Comparison of ENCODE assay signal across 8 cellular contexts in the genomic region with DNA sequence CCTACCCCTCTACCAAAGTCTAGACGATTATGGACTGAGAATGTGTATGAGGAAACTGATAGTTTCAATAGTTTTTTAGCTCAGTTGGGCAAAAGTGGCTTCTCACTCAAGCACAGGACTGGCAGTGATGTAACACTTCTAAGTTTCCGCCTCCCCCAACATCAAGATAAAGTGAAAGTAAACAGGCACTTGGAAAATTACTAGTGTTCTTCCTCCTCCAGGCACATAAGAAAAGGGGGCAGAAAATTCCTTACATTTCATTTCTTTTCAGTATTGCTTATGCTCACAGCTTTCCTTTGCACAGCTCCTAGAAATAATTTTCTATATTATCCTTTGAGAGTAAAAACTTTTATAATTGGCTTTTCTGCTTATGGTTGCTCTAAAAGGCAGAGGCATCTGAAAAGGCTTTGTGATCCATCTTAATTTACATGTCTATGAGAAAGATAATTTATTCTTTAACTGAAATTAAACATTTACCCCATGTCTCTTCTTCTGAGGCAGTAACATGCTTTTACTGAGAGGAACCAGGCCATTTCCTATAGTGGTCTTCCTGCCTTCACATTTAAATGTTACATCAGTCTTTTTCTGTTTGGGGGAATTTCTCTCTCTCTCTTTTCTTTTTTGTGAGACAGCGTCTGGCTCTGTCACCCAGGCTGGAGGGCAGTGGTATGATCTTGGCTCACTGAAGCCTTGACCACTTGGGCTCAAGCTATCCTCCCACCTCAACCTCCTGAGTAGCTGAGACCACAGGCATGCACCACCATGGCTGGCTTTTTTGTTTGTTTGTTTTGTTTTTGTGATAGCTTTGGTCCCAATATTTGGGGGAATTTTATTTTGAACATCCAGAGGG.
DNase-seq lines count a peak whose midpoint lies in the region; ATAC-seq, FAIRE-seq and TF ChIP-seq lines count a peak whose summit lies in the region.

No MANE protein-coding gene starts in this region.

- peak overlapping the region; percentile 89 for H2AFZ ChIP-seq in K562 (ENCODE audit: low read depth, low read length)

- H3K4me3 Mint-ChIP-seq in immature natural killer cell = peak overlapping the region; percentile 66 to 86 (median 82)

- TF ChIP-seq EP300 in K562 (IDR thresholded peaks at IDR 0.05; ENCODE audit: low read length) = peak; percentile 75

- intact Hi-C loops in K562 (cut with micrococcal nuclease) = loop anchor here (1.0 kb wide), 1 partner anchor 25 kb away; no protein-coding TSS in a partner anchor
- intact Hi-C loops in spleen (cut with DNase I; ENCODE audit: low total_unique reads) = loop anchor here (10.0 kb wide), 1 partner anchor 61 kb away; a partner anchor contains a TSS

- H3K4me2 ChIP-seq in K562 (ENCODE audit: insufficient read depth, low read length) = peak overlapping the region; percentile 62

- in situ Hi-C loops in K562 (cut with MboI) = loop anchor here (5.0 kb wide), 1 partner anchor 63 kb away; a partner anchor contains a TSS

- peaks cover 0 to 8% (median 5%) of the 10 kb centered on the region in 3 donors for H3K27me3 Mint-ChIP-seq in immature natural killer cell (ENCODE audit: low read depth in 3 of 3)

- no peaks in the 10 kb centered on the region for H3K27me3 ChIP-seq in K562 (ENCODE audit: control insufficient read depth in 2 of 2, insufficient read depth in 2 of 2, low read length in 2 of 2)
- H3K27me3 ChIP-seq in spleen (replicated peaks in 1 of 7) = no peaks in the 10 kb centered on the region

- peak overlapping the region; percentile 65 to 66; a peak in 3 of 4 replicates for H3K9ac ChIP-seq in K562 (ENCODE audit: insufficient read depth in 1 of 2, low read depth in 2 of 2, low read length in 2 of 2)

- WGBS in K562 (ENCODE audit: insufficient coverage, low coverage, missing lambda C conversion rate) = 0% methylated on average over 3 of the region's 3 CpGs
- WGBS in spleen, 5 donors = 0 to 2% (median 0%) methylated on average over 3 of the region's 3 CpGs

- no peaks in the 10 kb centered on the region for H4K20me1 ChIP-seq in K562 (replicated peaks; ENCODE audit: control insufficient read depth, insufficient read depth, low read length)

- no peaks in the 10 kb centered on the region for H3K36me3 ChIP-seq in K562 (ENCODE audit: control insufficient read depth, insufficient read depth, low read length)
- no peaks in the 10 kb centered on the region for H3K36me3 ChIP-seq in spleen

- peaks cover 0 to 1% (median 0%) of the 10 kb centered on the region in 3 donors for H3K36me3 Mint-ChIP-seq in immature natural killer cell

- H3K27ac ChIP-seq in K562 (ENCODE audit: extremely low read depth, low read depth, low read length) (peak overlapping the region; percentile 82), spleen (peak overlapping the region; percentile 87 to 97 (median 92))

- CTCF ChIA-PET in K562 (lab: Yijun Ruan, JAX; ENCODE audit: low intra/inter-chr PET ratio) = interaction anchor here (0.5 kb wide), 1 partner anchor 132 kb away, joined by 4 read pairs; no protein-coding TSS in a partner anchor

- ATAC-seq in GM19455 (IDR thresholded peaks at IDR 0.05; ENCODE audit: unreplicated experiment) (peak; percentile 83), HG03520 (IDR thresholded peaks at IDR 0.05; ENCODE audit: unreplicated experiment) (peak; percentile 73), K562 (peak; percentile 83)

- H3K4me1 ChIP-seq in K562 (replicated peaks in 1 of 2; ENCODE audit: control insufficient read depth in 2 of 2, insufficient read depth in 2 of 2, low read length in 2 of 2) (peaks cover 7 to 15% of the 10 kb centered on the region in 2 experiments; a peak in 4 of 5 replicates), spleen (peaks cover 12 to 49% (median 31%) of the 10 kb centered on the region in 6 donors)

- H3K4me3 ChIP-seq in K562 (no peak overlapping the region), spleen (peak overlapping the region in 6 of 8 donors; percentile 2 to 49 (median 18))

- H3K4me1 Mint-ChIP-seq in immature natural killer cell = peaks cover 25 to 26% of the 10 kb centered on the region in 2 donors

- 0 out of 4 replicates have a peak, but pooled peaks of 1 of the 2 experiments have one; percentile 5 for TF ChIP-seq RAD21 in K562 (CRISPR knock-in tag; conservative IDR thresholded peaks at IDR 0.05 in 1 of 2, IDR thresholded peaks at IDR 0.05 in 1 of 2)

- TF ChIP-seq POLR2A in K562 (conservative IDR thresholded peaks at IDR 0.05) = no peak
- no peak for TF ChIP-seq POLR2A in spleen (IDR thresholded peaks at IDR 0.05)

- peak; percentile 74 for FAIRE-seq in K562 (lab: Jason Lieb, UNC)

- no TSS peak for BruUV-seq in K562 (replicated peaks; lab: Mats Ljungman, UMichigan)

- no peak for TF ChIP-seq CTCF in K562 (IDR thresholded peaks at IDR 0.05 in 2 of 3, conservative IDR thresholded peaks at IDR 0.05 in 1 of 3; ENCODE audit: insufficient read depth in 2 of 3, low read depth in 1 of 3, low read length in 3 of 3)
- no peak for TF ChIP-seq CTCF in spleen (IDR thresholded peaks at IDR 0.05 in 8 of 11, conservative IDR thresholded peaks at IDR 0.05 in 3 of 11)

- H3K9me1 ChIP-seq in K562 (ENCODE audit: control insufficient read depth, insufficient read depth, low read length) = no peaks in the 10 kb centered on the region

- POLR2A ChIA-PET in K562 (lab: Yijun Ruan, JAX) = interaction anchor here (0.6 to 2.8 kb wide), 10 partner anchors 8 to 72 kb away, joined by 3 to 20 read pairs (median 5); a partner anchor contains a TSS

- H3K79me2 ChIP-seq in K562 (ENCODE audit: control insufficient read depth, insufficient read depth, low read length) = no peaks in the 10 kb centered on the region

- peak; percentile 24 for DNase-seq in DMS79 (lab: John Stamatoyannopoulos, UW)
- peak; percentile 65 for DNase-seq in SIG-M5 (lab: John Stamatoyannopoulos, UW)
- peak; percentile 44 to 81 (median 58) for DNase-seq in K562 (ENCODE audit: extremely low read depth in 1 of 4, low spot score in 3 of 4)
- DNase-seq in immature natural killer cell = peak; percentile 73 to 74 (median 74)
- DNase-seq in spleen = no peak
- no peak for DNase-seq in GOT3 (lab: John Stamatoyannopoulos, UW)

- H3K9me3 ChIP-seq in K562 (replicated peaks; ENCODE audit: control insufficient read depth, insufficient read depth, low read depth, low read length) (0 out of 2 replicates have a peak, but pooled peaks cover 2% of the 10 kb centered on the region), spleen (no peaks in the 10 kb centered on the region)

- H3K9me3 Mint-ChIP-seq in immature natural killer cell = no peaks in the 10 kb centered on the region

- H3K27ac Mint-ChIP-seq in immature natural killer cell = peak overlapping the region; percentile 97 to 99 (median 99)

TF ChIP-seq in K562, 482 proteins besides CTCF, POLR2A, EP300 and RAD21 (continues in another document):
- TF ChIP-seq TBP (optimal IDR thresholded peaks at IDR 0.05; ENCODE audit: low read depth, low read length) (peak; percentile 43), CHD4 (IDR thresholded peaks at IDR 0.05; ENCODE audit: insufficient read depth, insufficient replicate concordance, low read depth, low read length, poor library complexity, severe bottlenecking) (no peak), ELF1 (tag; IDR thresholded peaks at IDR 0.05) (peak; percentile 47; the same call in 1 of the 2 replicates), COPS2 (conservative IDR thresholded peaks at IDR 0.05) (no peak), SIN3A (IDR thresholded peaks at IDR 0.05; ENCODE audit: borderline replicate concordance in 2 of 2, control insufficient read depth in 1 of 2, low read depth in 2 of 2, low read length in 2 of 2) (no peak)
- TF ChIP-seq, protein P1, sequence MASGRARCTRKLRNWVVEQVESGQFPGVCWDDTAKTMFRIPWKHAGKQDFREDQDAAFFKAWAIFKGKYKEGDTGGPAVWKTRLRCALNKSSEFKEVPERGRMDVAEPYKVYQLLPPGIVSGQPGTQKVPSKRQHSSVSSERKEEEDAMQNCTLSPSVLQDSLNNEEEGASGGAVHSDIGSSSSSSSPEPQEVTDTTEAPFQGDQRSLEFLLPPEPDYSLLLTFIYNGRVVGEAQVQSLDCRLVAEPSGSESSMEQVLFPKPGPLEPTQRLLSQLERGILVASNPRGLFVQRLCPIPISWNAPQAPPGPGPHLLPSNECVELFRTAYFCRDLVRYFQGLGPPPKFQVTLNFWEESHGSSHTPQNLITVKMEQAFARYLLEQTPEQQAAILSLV (tag; IDR thresholded peaks at IDR 0.05) = no peak
- TF ChIP-seq, protein P2, sequence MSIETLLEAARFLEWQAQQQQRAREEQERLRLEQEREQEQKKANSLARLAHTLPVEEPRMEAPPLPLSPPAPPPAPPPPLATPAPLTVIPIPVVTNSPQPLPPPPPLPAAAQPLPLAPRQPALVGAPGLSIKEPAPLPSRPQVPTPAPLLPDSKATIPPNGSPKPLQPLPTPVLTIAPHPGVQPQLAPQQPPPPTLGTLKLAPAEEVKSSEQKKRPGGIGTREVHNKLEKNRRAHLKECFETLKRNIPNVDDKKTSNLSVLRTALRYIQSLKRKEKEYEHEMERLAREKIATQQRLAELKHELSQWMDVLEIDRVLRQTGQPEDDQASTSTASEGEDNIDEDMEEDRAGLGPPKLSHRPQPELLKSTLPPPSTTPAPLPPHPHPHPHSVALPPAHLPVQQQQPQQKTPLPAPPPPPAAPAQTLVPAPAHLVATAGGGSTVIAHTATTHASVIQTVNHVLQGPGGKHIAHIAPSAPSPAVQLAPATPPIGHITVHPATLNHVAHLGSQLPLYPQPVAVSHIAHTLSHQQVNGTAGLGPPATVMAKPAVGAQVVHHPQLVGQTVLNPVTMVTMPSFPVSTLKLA (conservative IDR thresholded peaks at IDR 0.05) = peak; percentile 27 to 28; a peak in 2 of 4 replicates
- TF ChIP-seq, protein P3, sequence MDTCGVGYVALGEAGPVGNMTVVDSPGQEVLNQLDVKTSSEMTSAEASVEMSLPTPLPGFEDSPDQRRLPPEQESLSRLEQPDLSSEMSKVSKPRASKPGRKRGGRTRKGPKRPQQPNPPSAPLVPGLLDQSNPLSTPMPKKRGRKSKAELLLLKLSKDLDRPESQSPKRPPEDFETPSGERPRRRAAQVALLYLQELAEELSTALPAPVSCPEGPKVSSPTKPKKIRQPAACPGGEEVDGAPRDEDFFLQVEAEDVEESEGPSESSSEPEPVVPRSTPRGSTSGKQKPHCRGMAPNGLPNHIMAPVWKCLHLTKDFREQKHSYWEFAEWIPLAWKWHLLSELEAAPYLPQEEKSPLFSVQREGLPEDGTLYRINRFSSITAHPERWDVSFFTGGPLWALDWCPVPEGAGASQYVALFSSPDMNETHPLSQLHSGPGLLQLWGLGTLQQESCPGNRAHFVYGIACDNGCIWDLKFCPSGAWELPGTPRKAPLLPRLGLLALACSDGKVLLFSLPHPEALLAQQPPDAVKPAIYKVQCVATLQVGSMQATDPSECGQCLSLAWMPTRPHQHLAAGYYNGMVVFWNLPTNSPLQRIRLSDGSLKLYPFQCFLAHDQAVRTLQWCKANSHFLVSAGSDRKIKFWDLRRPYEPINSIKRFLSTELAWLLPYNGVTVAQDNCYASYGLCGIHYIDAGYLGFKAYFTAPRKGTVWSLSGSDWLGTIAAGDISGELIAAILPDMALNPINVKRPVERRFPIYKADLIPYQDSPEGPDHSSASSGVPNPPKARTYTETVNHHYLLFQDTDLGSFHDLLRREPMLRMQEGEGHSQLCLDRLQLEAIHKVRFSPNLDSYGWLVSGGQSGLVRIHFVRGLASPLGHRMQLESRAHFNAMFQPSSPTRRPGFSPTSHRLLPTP (IDR thresholded peaks at IDR 0.05; ENCODE audit: borderline replicate concordance, extremely low read depth, insufficient read length) = no peak

Comparison
In these comparisons a context has a peak if more than half of its experiments do, and no peak if none do; other contexts are left out.
1. DNase-seq: peak in DMS79 (single experiment), SIG-M5 (single experiment), K562 (4 of 4) and immature natural killer cell (3 of 3); none in spleen (single experiment) and GOT3 (single experiment).
2. Peak in every context shown above with its lines, with median percentiles within 50 percentile points of each other: ATAC-seq.